Comparison of ENCODE assay signal across 23 cellular contexts in the genomic region with DNA sequence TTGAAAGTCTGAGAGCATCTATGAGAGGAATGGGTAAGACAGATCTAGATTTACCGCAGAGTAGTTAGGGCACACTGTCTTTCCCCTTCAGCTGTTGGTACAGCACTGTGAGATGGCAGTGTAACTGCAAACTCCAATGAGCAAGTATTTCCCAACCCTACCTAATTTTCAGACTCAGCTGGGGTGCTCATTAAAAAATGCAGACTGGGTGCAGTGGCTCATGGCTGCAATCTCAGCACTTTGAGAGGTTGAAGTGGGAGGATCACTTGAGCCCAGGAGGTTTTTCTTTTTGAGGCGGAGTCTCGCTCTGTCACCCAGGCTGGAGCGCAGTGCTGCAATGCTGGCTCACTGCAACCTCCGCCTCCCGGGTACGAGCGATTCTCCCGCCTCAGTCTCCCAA. TPM values are rescaled to one million over a fixed set of nuclear protein-coding genes. Genes with fewer than 3 reads are reported as not detected.
A peak's percentile ranks its signal among the peaks of the same experiment; 100 is the strongest.
DNase-seq lines count a peak whose midpoint lies in the region; ATAC-seq and TF ChIP-seq lines count a peak whose summit lies in the region.
"Had no signal": no experiment of that assay in that cellular context is flagged by ENCODE, and none has a peak within 500 bp of the region (broad histone marks: within the 10 kb centered on the region; RNA-seq: fewer than 3 reads in every experiment).

No MANE protein-coding gene starts in this region.

- POLR2A ChIA-PET in CD8-positive, alpha-beta T cell (lab: Charles Lee): interaction anchor here (2.2 kb wide), 1 partner anchor 12 kb away, joined by 14 read pairs; no protein-coding TSS in a partner anchor
- POLR2A ChIA-PET in HEK293 (lab: Yijun Ruan, JAX) (interaction anchor here (0.9 to 3.5 kb wide), 3 partner anchors 12 to 63 kb away, joined by 3 to 18 read pairs (median 3); a partner anchor contains a TSS), Panc1 (lab: Charles Lee) (no interaction called here)

- no peaks in the 10 kb centered on the region for H3K27me3 Mint-ChIP-seq in CD8-positive, alpha-beta T cell (ENCODE audit: low read depth)
- H3K27me3 Mint-ChIP-seq: T-helper 17 cell had no signal

- TF ChIP-seq EP300 in sigmoid colon (IDR thresholded peaks at IDR 0.05): no peak

- peaks cover 7% of the 10 kb centered on the region for H3K4me1 Mint-ChIP-seq in CD8-positive, alpha-beta T cell (ENCODE audit: low read depth)

- ATAC-seq in CD8-positive, alpha-beta T cell: no peak
- peak; percentile 27; the same call in 1 of the 2 replicates for ATAC-seq in Panc1
- no peak for ATAC-seq in HG03520 (IDR thresholded peaks at IDR 0.05; ENCODE audit: unreplicated experiment)
- ATAC-seq: T-helper 17 cell had no signal

- H3K27me3 ChIP-seq in CD8-positive, alpha-beta T cell (ENCODE audit: insufficient read depth, low read length): no peaks in the 10 kb centered on the region
- H3K27me3 ChIP-seq in Panc1 (ENCODE audit: control insufficient read depth, insufficient read depth, low read length): no peaks in the 10 kb centered on the region
- H3K27me3 ChIP-seq in ectodermal cell (ENCODE audit: control insufficient read depth, insufficient read depth, low read length, poor library complexity, severe bottlenecking): no peaks in the 10 kb centered on the region
- H3K27me3 ChIP-seq in sigmoid colon: no peaks in the 10 kb centered on the region
- H3K27me3 ChIP-seq: MG63, SJCRH30 had no signal

- no peak for TF ChIP-seq CTCF in CD8-positive, alpha-beta T cell (IDR thresholded peaks at IDR 0.05)
- TF ChIP-seq CTCF in HEK293 (tag by site-specific recombination; IDR thresholded peaks at IDR 0.05): no peak
- TF ChIP-seq CTCF in Panc1 (IDR thresholded peaks at IDR 0.05): no peak
- TF ChIP-seq CTCF in sigmoid colon (IDR thresholded peaks at IDR 0.05): no peak

- 86% methylated on average over 9 of the region's 9 CpGs for WGBS in ectodermal cell, 2 experiments
- 93 to 98% methylated on average over 9 of the region's 9 CpGs for WGBS in sigmoid colon, 2 donors

- no peak overlapping the region for H3K27ac ChIP-seq in CD8-positive, alpha-beta T cell (ENCODE audit: low read depth, low read length)
- H3K27ac ChIP-seq in HEK293 (ENCODE audit: extremely low read depth, low read depth, low read length) (no peak overlapping the region), Panc1 (ENCODE audit: low read length) (no peak overlapping the region), ectodermal cell (ENCODE audit: insufficient read depth, low read depth, low read length, poor library complexity, severe bottlenecking) (peak overlapping the region; percentile 16), sigmoid colon (no peak overlapping the region)
- H3K27ac ChIP-seq: C4-2B, SJCRH30 had no signal

- H3K4me1 ChIP-seq in CD8-positive, alpha-beta T cell (ENCODE audit: insufficient read depth, low read length): peaks cover 8% of the 10 kb centered on the region
- H3K4me1 ChIP-seq in HEK293 (ENCODE audit: control insufficient read depth, insufficient read depth, low read length) (no peaks in the 10 kb centered on the region), Panc1 (ENCODE audit: control insufficient read depth, insufficient read depth, low read length) (no peaks in the 10 kb centered on the region), ectodermal cell (ENCODE audit: control insufficient read depth, insufficient read depth, low read length) (no peaks in the 10 kb centered on the region), sigmoid colon (peaks cover 0 to under 1% (median 0%) of the 10 kb centered on the region in 4 donors)
- H3K4me1 ChIP-seq: SJCRH30 had no signal

- no peak overlapping the region for H3K4me3 Mint-ChIP-seq in CD8-positive, alpha-beta T cell
- H3K4me3 Mint-ChIP-seq: T-helper 17 cell had no signal

- H3K4me3 ChIP-seq in CD8-positive, alpha-beta T cell (ENCODE audit: low read depth, low read length): no peak overlapping the region
- H3K4me3 ChIP-seq in HEK293 (ENCODE audit: low read depth, low read length) (no peak overlapping the region), Panc1 (ENCODE audit: low read depth in 2 of 2, low read length in 2 of 2) (no peak overlapping the region), ectodermal cell (ENCODE audit: insufficient read depth, low read depth, low read length) (no peak overlapping the region), sigmoid colon (no peak overlapping the region)
- H3K4me3 ChIP-seq: MG63, SJCRH30 had no signal

- H3K27ac Mint-ChIP-seq in CD8-positive, alpha-beta T cell: peak overlapping the region; percentile 57
- H3K27ac Mint-ChIP-seq: T-helper 17 cell had no signal

- H3K9me3 ChIP-seq in CD8-positive, alpha-beta T cell (ENCODE audit: low read length): no peaks in the 10 kb centered on the region
- no peaks in the 10 kb centered on the region for H3K9me3 ChIP-seq in HEK293 (ENCODE audit: control insufficient read depth, insufficient read depth, low read depth, low read length)
- no peaks in the 10 kb centered on the region for H3K9me3 ChIP-seq in Panc1 (ENCODE audit: control insufficient read depth, insufficient read depth, low read depth, low read length)
- no peaks in the 10 kb centered on the region for H3K9me3 ChIP-seq in ectodermal cell (ENCODE audit: control insufficient read depth, low read length)
- no peaks in the 10 kb centered on the region for H3K9me3 ChIP-seq in sigmoid colon
- H3K9me3 ChIP-seq: MG63, SJCRH30 had no signal

- in situ Hi-C loops in Panc1 (cut with HindIII; ENCODE audit: low pct_unique_long_range_greater_than_20kb, low sequenced_read_pairs): no loop called here

- peaks cover 29% of the 10 kb centered on the region for H3K36me3 Mint-ChIP-seq in CD8-positive, alpha-beta T cell

- no peak for TF ChIP-seq POLR2A in sigmoid colon (IDR thresholded peaks at IDR 0.05)

- peaks cover 4% of the 10 kb centered on the region for H3K36me3 ChIP-seq in CD8-positive, alpha-beta T cell (ENCODE audit: insufficient read depth, low read length)
- H3K36me3 ChIP-seq in HEK293 (ENCODE audit: control insufficient read depth in 2 of 2, insufficient read depth in 1 of 2, low read length in 2 of 2) (peaks cover 22 to 30% of the 10 kb centered on the region in 2 experiments; a peak in 2 of 3 replicates), Panc1 (ENCODE audit: control insufficient read depth, insufficient read depth, low read length) (no peaks in the 10 kb centered on the region), ectodermal cell (ENCODE audit: control insufficient read depth, insufficient read depth, low read length) (peaks cover 15% of the 10 kb centered on the region), sigmoid colon (peaks cover 0 to 22% (median 4%) of the 10 kb centered on the region in 4 donors)

- no peak for DNase-seq in CD8-positive, alpha-beta T cell
- DNase-seq in Panc1 (ENCODE audit: low read depth, low spot score): no peak
- DNase-seq in KG1 (lab: John Stamatoyannopoulos, UW): no peak
- DNase-seq in sigmoid colon: no peak
- DNase-seq in SK-N-DZ (ENCODE audit: low spot score): no peak
- DNase-seq: AML-193; DMS79 treated with DMSO at 0.1 percent for 48 hours; Kasumi-1; MG63; NCI-H1092 treated with DMSO at 0.1 percent for 48 hours; NCI-H146; NCI-H2029 treated with DMSO at 0.1 percent for 48 hours; NCI-H526; NK-92 treated with Interleukin-12 subunit alpha and Interleukin-12 subunit beta, amount 100 ng/mL, for 24 hours; SJCRH30; T-helper 17 cell had no signal

- CTCF ChIA-PET in CD8-positive, alpha-beta T cell (lab: Charles Lee): interaction anchor here (0.6 kb wide), 2 partner anchors 278 to 301 kb away, joined by 3 read pairs; no protein-coding TSS in a partner anchor
- CTCF ChIA-PET in HEK293 (lab: Yijun Ruan, JAX): interaction anchor here (0.7 to 8.2 kb wide), 3 partner anchors 12 to 1250 kb away, joined by 3 to 65 read pairs (median 5); a partner anchor contains a TSS
- CTCF ChIA-PET in Panc1 (lab: Charles Lee): no interaction called here

- BruUV-seq in Panc1 (replicated peaks; lab: Mats Ljungman, UMichigan): no TSS peak

- H3K9me3 Mint-ChIP-seq in CD8-positive, alpha-beta T cell: no peaks in the 10 kb centered on the region

- intact Hi-C loops in CD8-positive, alpha-beta T cell (cut with DNase I, micrococcal nuclease): no loop called here
- intact Hi-C loops in Panc1 (cut with micrococcal nuclease; ENCODE audit: unreplicated experiment) (loop anchor here (10.0 kb wide), 1 partner anchor 60 kb away; a partner anchor contains a TSS), sigmoid colon (cut with DNase I) (no loop called here)

RNA-seq across cellular contexts. Expression of a gene that starts 12.6 kb away (rescaled TPM):
- total RNA-seq in CD8-positive, alpha-beta T cell: 1 to 10 TPM; 7.0 to 7.5 TPM
- total RNA-seq in Panc1 (2021; ENCODE audit: unreplicated experiment): 19.4 TPM
- 20.4 TPM for polyA plus RNA-seq in Panc1 (2012; ENCODE audit: insufficient read length)
- 29.4 TPM for polyA plus RNA-seq in ectodermal cell (2013, experiment 1 of 4)
- polyA plus RNA-seq in ectodermal cell (2013, experiment 2 of 4): 25.6 TPM
- polyA plus RNA-seq in ectodermal cell (2013, experiment 3 of 4): 14.4 TPM
- 13.7 TPM for polyA plus RNA-seq in ectodermal cell (2013, experiment 4 of 4)
- 1 to 10 TPM; 2.1 to 4.7 (median 3.4) TPM for total RNA-seq in sigmoid colon
- polyA plus RNA-seq in sigmoid colon: 1 to 10 TPM; 1.2 to 7.6 (median 1.6) TPM
- polyA plus RNA-seq in SK-N-DZ (2014; cell fraction: cytosol; rRNA removed): 13.2 and 17.4 TPM in 2 replicates
- 25.7 and 29.0 TPM in 2 replicates for polyA plus RNA-seq in SK-N-DZ (2014; cell fraction: nucleus; rRNA removed)

RNA-seq across cellular contexts. Expression of a gene that starts 13.4 kb away (rescaled TPM):
- 100 to 1,000 TPM; 301 to 313 TPM for total RNA-seq in CD8-positive, alpha-beta T cell
- 496 TPM for total RNA-seq in Panc1 (2021; ENCODE audit: unreplicated experiment)
- polyA plus RNA-seq in Panc1 (2012; ENCODE audit: insufficient read length): 674 TPM
- 521 TPM for polyA plus RNA-seq in ectodermal cell (2013, experiment 1 of 4)
- 460 TPM for polyA plus RNA-seq in ectodermal cell (2013, experiment 2 of 4)
- polyA plus RNA-seq in ectodermal cell (2013, experiment 3 of 4): 586 TPM
- polyA plus RNA-seq in ectodermal cell (2013, experiment 4 of 4): 651 TPM
- 100 to 1,000 TPM; 145 to 261 (median 242) TPM for total RNA-seq in sigmoid colon
- 100 to 1,000 TPM; 271 to 423 (median 382) TPM for polyA plus RNA-seq in sigmoid colon
- polyA plus RNA-seq in SK-N-DZ (2014; cell fraction: cytosol; rRNA removed): 612 and 851 TPM in 2 replicates
- 422 and 469 TPM in 2 replicates for polyA plus RNA-seq in SK-N-DZ (2014; cell fraction: nucleus; rRNA removed)

RNA-seq across cellular contexts. Expression of a gene that starts 25.6 kb away (rescaled TPM):
- 10 to 100 TPM; 15.2 to 17.1 TPM for total RNA-seq in CD8-positive, alpha-beta T cell
- 25.1 TPM for total RNA-seq in Panc1 (2021; ENCODE audit: unreplicated experiment)
- 11.6 TPM for polyA plus RNA-seq in Panc1 (2012; ENCODE audit: insufficient read length)
- polyA plus RNA-seq in ectodermal cell (2013, experiment 1 of 4): 22.0 TPM
- polyA plus RNA-seq in ectodermal cell (2013, experiment 2 of 4): 25.7 TPM
- polyA plus RNA-seq in ectodermal cell (2013, experiment 3 of 4): 13.9 TPM
- 18.6 TPM for polyA plus RNA-seq in ectodermal cell (2013, experiment 4 of 4)
- 1 to 10 TPM; 7.1 to 9.7 (median 8.8) TPM for total RNA-seq in sigmoid colon
- 10 to 100 TPM in 2 of 3 donors, 1 to 10 TPM in 1; 9.5 to 16.5 (median 10.8) TPM for polyA plus RNA-seq in sigmoid colon
- 19.3 and 21.5 TPM in 2 replicates for polyA plus RNA-seq in SK-N-DZ (2014; cell fraction: cytosol; rRNA removed)
- 14.3 and 17.0 TPM in 2 replicates for polyA plus RNA-seq in SK-N-DZ (2014; cell fraction: nucleus; rRNA removed)

RNA-seq across cellular contexts. Expression of a gene that starts 28.1 kb away (rescaled TPM):
- not detected for total RNA-seq in CD8-positive, alpha-beta T cell
- total RNA-seq in Panc1 (2021; ENCODE audit: unreplicated experiment) (not detected), sigmoid colon (not detected)
- polyA plus RNA-seq in Panc1 (2012; ENCODE audit: insufficient read length): not detected
- not detected for polyA plus RNA-seq in ectodermal cell (2013, experiment 1 of 4)
- polyA plus RNA-seq in ectodermal cell (2013, experiment 2 of 4): not detected
- not detected for polyA plus RNA-seq in ectodermal cell (2013, experiment 3 of 4)
- polyA plus RNA-seq in ectodermal cell (2013, experiment 4 of 4): not detected
- polyA plus RNA-seq in sigmoid colon: not detected
- 0.08 and 0.30 TPM in 2 replicates for polyA plus RNA-seq in SK-N-DZ (2014; cell fraction: cytosol; rRNA removed)
- 0.07 and 0.21 TPM in 2 replicates for polyA plus RNA-seq in SK-N-DZ (2014; cell fraction: nucleus; rRNA removed)
- total RNA-seq: G401, H1, RPMI7951, SJCRH30, T-helper 17 cell had no signal

RNA-seq across cellular contexts. Expression of a gene that starts 37.1 kb away (rescaled TPM):
- total RNA-seq in CD8-positive, alpha-beta T cell: 10 to 100 TPM in 1 of 2 experiments, 1 to 10 TPM in 1; 9.4 to 10.7 TPM
- total RNA-seq in Panc1 (2021; ENCODE audit: unreplicated experiment) (2.0 TPM), sigmoid colon (not detected)
- polyA plus RNA-seq in Panc1 (2012; ENCODE audit: insufficient read length): 1.9 TPM
- polyA plus RNA-seq in ectodermal cell (2013, experiment 1 of 4): not detected
- 0.09 TPM for polyA plus RNA-seq in ectodermal cell (2013, experiment 2 of 4)
- 0.32 TPM for polyA plus RNA-seq in ectodermal cell (2013, experiment 3 of 4)
- 0.24 TPM for polyA plus RNA-seq in ectodermal cell (2013, experiment 4 of 4)
- 10 to 100 TPM in 1 of 3 donors, 1 to 10 TPM in 1, under 1 TPM in 1; 0.69 to 11.8 (median 3.6) TPM for polyA plus RNA-seq in sigmoid colon
- polyA plus RNA-seq in SK-N-DZ (2014; cell fraction: cytosol; rRNA removed): 0.53 and 2.0 TPM in 2 replicates
- polyA plus RNA-seq in SK-N-DZ (2014; cell fraction: nucleus; rRNA removed): 4.6 and 14.6 TPM in 2 replicates
- total RNA-seq: RPMI7951 had no signal
